9 cellular contexts compared by ENCODE assay signal in the genomic region with DNA sequence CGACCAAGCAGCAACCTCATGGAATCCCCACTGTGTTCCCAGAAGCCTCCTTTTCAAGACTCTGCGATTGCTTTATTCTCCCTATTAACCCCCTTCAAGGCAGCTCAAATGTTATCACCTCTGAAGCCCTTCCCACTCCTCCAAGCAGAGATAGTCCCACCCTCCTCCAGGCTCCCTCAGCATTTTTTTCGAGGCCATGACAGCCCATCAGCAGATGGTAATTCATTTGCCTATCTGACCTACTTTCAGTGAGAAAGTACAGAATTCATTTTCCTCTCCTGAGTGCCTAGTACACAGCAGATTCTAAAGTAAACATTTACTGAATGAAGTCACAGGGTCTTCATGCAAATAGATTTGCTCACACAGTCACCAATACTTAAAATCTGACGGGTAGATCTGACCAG. TPM values are rescaled to one million over a fixed set of nuclear protein-coding genes. Genes with fewer than 3 reads are reported as not detected.
DNase-seq lines count a peak whose midpoint lies in the region; ATAC-seq, FAIRE-seq and TF ChIP-seq lines count a peak whose summit lies in the region.
"Had no signal": no experiment of that assay in that cellular context is flagged by ENCODE, and none has a peak within 500 bp of the region (broad histone marks: within the 10 kb centered on the region; RNA-seq: fewer than 3 reads in every experiment).

No MANE protein-coding gene starts in this region.

- dilution Hi-C loops in endothelial cell of umbilical vein (cut with MboI; ENCODE audit: extremely low pct_ligation_motif_present, low sequenced_read_pairs) = no loop called here

- no peak overlapping the region for H3K4ac ChIP-seq in neuronal stem cell (ENCODE audit: low read length)

- no peak overlapping the region for H2AFZ ChIP-seq in endothelial cell of umbilical vein (ENCODE audit: low read depth, low read length)
- peak overlapping the region; percentile 36 for H2AFZ ChIP-seq in neuronal stem cell (ENCODE audit: low read length)

- no CpG with 5 or more reads among the region's 4 CpGs for WGBS in neuronal stem cell (ENCODE audit: extremely low coverage in 2 of 2, insufficient read length in 2 of 2, insufficient replicate concordance in 1 of 2), 2 donors
- WGBS in small intestine, 3 donors = 35 to 58% (median 57%) methylated on average over 4 of the region's 4 CpGs

- peak; percentile 20 for DNase-seq in NCI-H1694 (lab: John Stamatoyannopoulos, UW)
- peak; percentile 24 for DNase-seq in endothelial cell of umbilical vein (ENCODE audit: low read depth, low spot score)
- DNase-seq in neuronal stem cell (ENCODE audit: low spot score) = peak; percentile 33
- DNase-seq in small intestine = no peak
- no peak for DNase-seq in coronary artery (ENCODE audit: low spot score)
- DNase-seq in activated CD4-positive, CD25-positive, alpha-beta regulatory T cell (lab: John Stamatoyannopoulos, UW) = no peak

- no peak overlapping the region for H3K9ac ChIP-seq in endothelial cell of umbilical vein (replicated peaks; ENCODE audit: extremely low read depth, insufficient read depth, low read length)
- H3K9ac ChIP-seq in neuronal stem cell (ENCODE audit: low read depth, low read length, poor library complexity) = no peak overlapping the region

- H3K4me3 ChIP-seq in endothelial cell of umbilical vein (replicated peaks in 1 of 3; ENCODE audit: insufficient read depth in 1 of 3, low read depth in 1 of 3, low read length in 3 of 3) (no peak overlapping the region), neuronal stem cell (ENCODE audit: low read length in 2 of 2) (no peak overlapping the region), small intestine (ENCODE audit: low read depth in 1 of 2, low read length in 2 of 2) (no peak overlapping the region), coronary artery (no peak overlapping the region)
- H3K4me3 ChIP-seq: thoracic aorta had no signal

- H3K9me1 ChIP-seq in endothelial cell of umbilical vein (replicated peaks; ENCODE audit: control insufficient read depth, extremely low read depth, insufficient read depth, low read length) = no peaks in the 10 kb centered on the region

- H3K18ac ChIP-seq in neuronal stem cell (ENCODE audit: low read length) = no peak overlapping the region

- H3K36me3 ChIP-seq in endothelial cell of umbilical vein (ENCODE audit: control insufficient read depth in 2 of 2, extremely low read depth in 1 of 2, insufficient read depth in 2 of 2, low read length in 2 of 2) (peaks cover 0 to 2% of the 10 kb centered on the region in 2 experiments), neuronal stem cell (replicated peaks in 1 of 2; ENCODE audit: control insufficient read depth in 2 of 2, insufficient read depth in 2 of 2, low read length in 2 of 2) (peaks cover 7 to 37% of the 10 kb centered on the region in 2 donors), small intestine (ENCODE audit: control insufficient read depth in 2 of 2, insufficient read depth in 2 of 2, low read length in 2 of 2) (peaks cover 0 to 2% of the 10 kb centered on the region in 2 donors)

- no peak overlapping the region for H3K14ac ChIP-seq in neuronal stem cell (ENCODE audit: low read length)

- no peak overlapping the region for H2BK15ac ChIP-seq in neuronal stem cell (ENCODE audit: low read length)

- H4K20me1 ChIP-seq in endothelial cell of umbilical vein (replicated peaks; ENCODE audit: control insufficient read depth, extremely low read depth, insufficient read depth, low read length) = no peaks in the 10 kb centered on the region

- POLR2A ChIA-PET in endothelial cell of umbilical vein (lab: Charles Lee) = no interaction called here

- H2BK12ac ChIP-seq in neuronal stem cell (ENCODE audit: low read length) = no peak overlapping the region

- no peak for FAIRE-seq in endothelial cell of umbilical vein (lab: Jason Lieb, UNC)
- no peak for FAIRE-seq in small intestine (lab: Jason Lieb, UNC)

- H3K27me3 ChIP-seq in endothelial cell of umbilical vein (ENCODE audit: control insufficient read depth in 2 of 2, insufficient read depth in 2 of 2, low read length in 2 of 2) = no peaks in the 10 kb centered on the region
- H3K27me3 ChIP-seq in neuronal stem cell (ENCODE audit: control insufficient read depth in 3 of 3, insufficient read depth in 3 of 3, low read depth in 1 of 3, low read length in 3 of 3) = no peaks in the 10 kb centered on the region
- no peaks in the 10 kb centered on the region for H3K27me3 ChIP-seq in small intestine (ENCODE audit: control insufficient read depth in 2 of 2, insufficient read depth in 2 of 2, low read length in 2 of 2)

- no peak overlapping the region for H3K27ac ChIP-seq in endothelial cell of umbilical vein (ENCODE audit: insufficient read depth, low read depth, low read length)
- H3K27ac ChIP-seq in neuronal stem cell (replicated peaks; ENCODE audit: low read length) = peak overlapping the region; percentile 48
- peak overlapping the region in 1 of 2 donors; percentile 49 for H3K27ac ChIP-seq in small intestine (ENCODE audit: low read depth in 1 of 2, low read length in 1 of 2)
- peak overlapping the region in 1 of 2 donors; percentile 9 for H3K27ac ChIP-seq in coronary artery

- H3K9me3 ChIP-seq in endothelial cell of umbilical vein (replicated peaks; ENCODE audit: control insufficient read depth, insufficient read depth, low read length) (no peaks in the 10 kb centered on the region), neuronal stem cell (replicated peaks in 1 of 2; ENCODE audit: control insufficient read depth in 2 of 2, insufficient read depth in 1 of 2, low read depth in 1 of 2, low read length in 2 of 2) (peaks cover 5 to 13% of the 10 kb centered on the region in 2 donors), small intestine (ENCODE audit: control insufficient read depth, low read depth) (no peaks in the 10 kb centered on the region)
- H3K9me3 ChIP-seq: thoracic aorta had no signal

- peak; percentile 68 for ATAC-seq in GM18907 (IDR thresholded peaks at IDR 0.05; ENCODE audit: unreplicated experiment)
- no peak for ATAC-seq in GM21786 (IDR thresholded peaks at IDR 0.05; ENCODE audit: unreplicated experiment)

- H2BK120ac ChIP-seq in neuronal stem cell (ENCODE audit: low read depth, low read length) = no peak overlapping the region

- no TSS peak for BruUV-seq in endothelial cell of umbilical vein (replicated peaks; lab: Mats Ljungman, UMichigan)

- H3K79me1 ChIP-seq in neuronal stem cell (ENCODE audit: low read depth, low read length) = peaks cover 5% of the 10 kb centered on the region

- no peak overlapping the region for H4K91ac ChIP-seq in neuronal stem cell (ENCODE audit: low read depth, low read length, poor library complexity)

- H3K23ac ChIP-seq in neuronal stem cell (ENCODE audit: low read depth, low read length, poor library complexity) = no peak overlapping the region

- peaks cover 11% of the 10 kb centered on the region for H3K79me2 ChIP-seq in endothelial cell of umbilical vein (ENCODE audit: control insufficient read depth, insufficient read depth, low read length)

- intact Hi-C loops in endothelial cell of umbilical vein (cut with micrococcal nuclease) = no loop called here

- CTCF ChIA-PET in endothelial cell of umbilical vein (lab: Charles Lee) = no interaction called here

- TF ChIP-seq CTCF in endothelial cell of umbilical vein (IDR thresholded peaks at IDR 0.05; ENCODE audit: extremely low read depth in 1 of 2, insufficient read depth in 1 of 2, low read depth in 1 of 2, low read length in 2 of 2) (no peak), coronary artery (IDR thresholded peaks at IDR 0.05) (no peak)

- no peak overlapping the region for H3K4me2 ChIP-seq in endothelial cell of umbilical vein (ENCODE audit: insufficient read depth, low read length)
- no peak overlapping the region for H3K4me2 ChIP-seq in neuronal stem cell (ENCODE audit: insufficient read depth, low read length, poor library complexity, severe bottlenecking)

- H3K4me1 ChIP-seq in endothelial cell of umbilical vein (ENCODE audit: control insufficient read depth, extremely low read depth, insufficient read depth, low read length) (peaks cover 4% of the 10 kb centered on the region), neuronal stem cell (ENCODE audit: control insufficient read depth in 2 of 2, insufficient read depth in 1 of 2, low read depth in 1 of 2, low read length in 2 of 2) (peaks cover 6 to 15% of the 10 kb centered on the region in 2 donors), small intestine (ENCODE audit: control insufficient read depth in 2 of 2, insufficient read depth in 1 of 2, low read depth in 1 of 2, low read length in 1 of 2) (peaks cover 0 to 7% of the 10 kb centered on the region in 2 donors)

- H2AK5ac ChIP-seq in neuronal stem cell (ENCODE audit: low read depth, low read length) = no peak overlapping the region

- H4K8ac ChIP-seq in neuronal stem cell (ENCODE audit: low read depth, low read length) = no peak overlapping the region

- no peak overlapping the region for H2BK5ac ChIP-seq in neuronal stem cell (ENCODE audit: low read length)

- TF ChIP-seq POLR2A in endothelial cell of umbilical vein (IDR thresholded peaks at IDR 0.05; ENCODE audit: low read depth, low read length) = no peak

TF ChIP-seq in endothelial cell of umbilical vein, 7 proteins besides CTCF, POLR2A, EP300 and RAD21 (continues in another document):
- TF ChIP-seq JUN (IDR thresholded peaks at IDR 0.05; ENCODE audit: borderline replicate concordance, insufficient read depth, insufficient read length, low read depth) = no peak
- no peak for TF ChIP-seq EZH2 (IDR thresholded peaks at IDR 0.05; ENCODE audit: borderline replicate concordance, low read depth, low read length, severe bottlenecking)
- TF ChIP-seq FOS (IDR thresholded peaks at IDR 0.05; ENCODE audit: borderline replicate concordance, insufficient read depth, low read length) = no peak
- no peak for TF ChIP-seq POLR2AphosphoS5 (IDR thresholded peaks at IDR 0.05; ENCODE audit: insufficient read depth, low read depth, low read length)
- TF ChIP-seq, protein P1, sequence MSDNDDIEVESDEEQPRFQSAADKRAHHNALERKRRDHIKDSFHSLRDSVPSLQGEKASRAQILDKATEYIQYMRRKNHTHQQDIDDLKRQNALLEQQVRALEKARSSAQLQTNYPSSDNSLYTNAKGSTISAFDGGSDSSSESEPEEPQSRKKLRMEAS (IDR thresholded peaks at IDR 0.05; ENCODE audit: insufficient read depth, insufficient read length) = no peak
- TF ChIP-seq GATA2 (IDR thresholded peaks at IDR 0.05; ENCODE audit: insufficient read depth, insufficient read length, low read depth, low read length) = no peak

RNA-seq across cellular contexts. Expression of a gene that starts 47.8 kb away (rescaled TPM):
- 27.7 and 33.9 TPM in 2 replicates for total RNA-seq in endothelial cell of umbilical vein
- polyA plus RNA-seq in endothelial cell of umbilical vein (42.0 and 59.5 TPM in 2 replicates), small intestine (10 to 100 TPM in 1 of 3 donors, 1 to 10 TPM in 2; 8.9 to 10.2 (median 10.0) TPM)
- 39.2 and 43.4 TPM in 2 replicates for polyA plus RNA-seq in endothelial cell of umbilical vein (2011; cell fraction: cytosol; rRNA removed)
- polyA plus RNA-seq in endothelial cell of umbilical vein (2011; cell fraction: nucleus; rRNA removed) = 25.8 and 28.3 TPM in 2 replicates
- polyA plus RNA-seq in endothelial cell of umbilical vein (2012) = 21.5 and 24.4 TPM in 2 replicates
- 90.5 and 109 TPM in 2 replicates for polyA minus RNA-seq in endothelial cell of umbilical vein
- polyA minus RNA-seq in endothelial cell of umbilical vein (2011; cell fraction: cytosol; rRNA and poly(A)+ RNA removed) = 20.1 TPM
- 63.0 and 70.3 TPM in 2 replicates for polyA minus RNA-seq in endothelial cell of umbilical vein (2011; cell fraction: nucleus; rRNA and poly(A)+ RNA removed)
- 36.4 TPM for polyA plus RNA-seq in neuronal stem cell (2013, experiment 1 of 2)
- 37.9 TPM for polyA plus RNA-seq in neuronal stem cell (2013, experiment 2 of 2)

Comparison
In these comparisons a context has a peak if more than half of its experiments do, and no peak if none do; other contexts are left out.
1. DNase-seq: peak in NCI-H1694 (single experiment), endothelial cell of umbilical vein (single experiment) and neuronal stem cell (single experiment); none in small intestine (single experiment), coronary artery (single experiment) and activated CD4-positive, CD25-positive, alpha-beta regulatory T cell (0 of 4).